30 cellular contexts compared by ENCODE assay signal in the genomic region with DNA sequence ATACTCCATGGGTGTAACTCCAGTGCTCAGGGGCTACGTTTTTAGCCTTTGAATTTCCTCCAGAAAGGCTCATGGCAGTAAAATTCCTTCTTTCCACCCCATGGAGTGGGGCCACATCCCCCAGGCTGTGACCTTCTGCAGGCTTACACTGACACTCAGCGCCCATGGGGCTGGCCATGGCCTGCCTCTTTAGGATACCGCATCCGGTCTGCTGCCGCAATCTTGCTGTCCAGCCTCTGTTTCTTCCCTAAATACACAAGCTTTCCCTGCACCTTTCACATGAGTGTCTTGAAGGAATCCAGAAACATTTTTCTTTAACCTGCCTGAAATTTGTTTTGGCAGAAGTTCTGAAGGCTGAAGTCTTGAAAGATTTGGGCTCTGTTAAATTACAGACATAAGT.
"Had no signal": no experiment of that assay in that cellular context is flagged by ENCODE, and none has a peak within 500 bp of the region (broad histone marks: within the 10 kb centered on the region; RNA-seq: fewer than 3 reads in every experiment).

No MANE protein-coding gene starts in this region.

- H3K27ac Mint-ChIP-seq: immature natural killer cell; mesothelial cell of epicardium; naive B cell; natural killer cell; nephron progenitor cell; neural progenitor cell; progenitor cell of endocrine pancreas; stimulated activated naive B cell treated with anti-CD40 and anti-IgM and Interleukin-4, amounts not matched to agents 10 μg/mL and 1 μg/mL and 100 μg/mL, for 72 hours had no signal

- H3K9me3 ChIP-seq: left ventricle myocardium inferior, neutrophil, ovary, right atrium auricular region, right lobe of liver, stomach, testis, thyroid gland, transverse colon, uterus had no signal

- H3K4me1 Mint-ChIP-seq: immature natural killer cell; naive B cell; natural killer cell; nephron progenitor cell; stimulated activated naive B cell treated with anti-CD40 and anti-IgM and Interleukin-4, amounts not matched to agents 10 μg/mL and 1 μg/mL and 100 μg/mL, for 72 hours had no signal

- H3K9me3 Mint-ChIP-seq: mesothelial cell of epicardium; natural killer cell; nephron progenitor cell; neural progenitor cell; stimulated activated naive B cell treated with anti-CD40 and anti-IgM and Interleukin-4, amounts not matched to agents 10 μg/mL and 1 μg/mL and 100 μg/mL, for 72 hours had no signal

- H3K36me3 Mint-ChIP-seq: immature natural killer cell; mesothelial cell of epicardium; naive B cell; natural killer cell; neural progenitor cell; stimulated activated naive B cell treated with anti-CD40 and anti-IgM and Interleukin-4, amounts not matched to agents 10 μg/mL and 1 μg/mL and 100 μg/mL, for 72 hours had no signal

- H3K4me1 ChIP-seq: left ventricle myocardium inferior, neural progenitor cell, right atrium auricular region, right lobe of liver, stomach, testis, thyroid gland, transverse colon had no signal

- DNase-seq: hypothalamus; immature natural killer cell; kidney; left colon; left ventricle myocardium inferior; mesendoderm; naive B cell; natural killer cell; nephron progenitor cell; occipital lobe; ovary; right lobe of liver; stimulated activated CD4-positive, alpha-beta T cell treated with anti-CD3 and anti-CD28 coated beads, Interleukin-12 subunit alpha, Interleukin-12 subunit beta, amount 100 ng/mL, for 4 hours; stimulated activated CD4-positive, alpha-beta T cell treated with anti-CD3 and anti-CD28 coated beads, Interleukin-15, amount 100 ng/mL, for 24 hours; stimulated activated CD4-positive, alpha-beta T cell treated with anti-CD3 and anti-CD28 coated beads, Interleukin-2, amount 100 ng/mL, for 24 hours; stimulated activated CD4-positive, alpha-beta T cell treated with anti-CD3 and anti-CD28 coated beads, Interleukin-4, amount 100 ng/mL, for 1 hour; stimulated activated naive B cell treated with anti-CD40 and anti-IgM and Interleukin-4, amounts not matched to agents 10 μg/mL and 1 μg/mL and 100 μg/mL, for 72 hours; stimulated activated naive CD8-positive, alpha-beta T cell treated with anti-CD3 and anti-CD28 coated beads, Interleukin-15, Interleukin-2, amounts not matched to agents 100 U/mL and 50 U/mL, for 24 hours; stomach; testis; thyroid gland; transverse colon; uterus had no signal

- H3K27me3 Mint-ChIP-seq: stimulated activated naive B cell treated with anti-CD40 and anti-IgM and Interleukin-4, amounts not matched to agents 10 μg/mL and 1 μg/mL and 100 μg/mL, for 72 hours had no signal

- ATAC-seq: left colon; natural killer cell; right lobe of liver; stimulated activated naive B cell treated with anti-CD40 and anti-IgM and Interleukin-4, amounts not matched to agents 10 μg/mL and 1 μg/mL and 100 μg/mL, for 72 hours; stimulated activated naive CD8-positive, alpha-beta T cell treated with anti-CD3 and anti-CD28 coated beads, Interleukin-15, Interleukin-2, amounts not matched to agents 100 U/mL and 50 U/mL, for 24 hours had no signal

- H3K27ac ChIP-seq: left ventricle myocardium inferior, neural progenitor cell, neutrophil, ovary, right atrium auricular region, right lobe of liver, stomach, testis, thyroid gland, transverse colon, uterus had no signal

- H3K4me2 ChIP-seq: neural progenitor cell had no signal

- H3K36me3 ChIP-seq: left ventricle myocardium inferior, neural progenitor cell, neutrophil, ovary, right atrium auricular region, right lobe of liver, stomach, thyroid gland, transverse colon, uterus had no signal

- H2AFZ ChIP-seq: neural progenitor cell had no signal

- H3K27me3 ChIP-seq: neural progenitor cell, neutrophil, ovary, right atrium auricular region, right lobe of liver, stomach, testis, thyroid gland, transverse colon, uterus had no signal

- H3K4me3 ChIP-seq: left ventricle myocardium inferior, lung, neural progenitor cell, ovary, right atrium auricular region, right lobe of liver, skin epidermis, stomach, testis, thyroid gland, transverse colon, uterus had no signal

- H3K4me3 Mint-ChIP-seq: immature natural killer cell; mesothelial cell of epicardium; naive B cell; natural killer cell; nephron progenitor cell; neural progenitor cell; stimulated activated naive B cell treated with anti-CD40 and anti-IgM and Interleukin-4, amounts not matched to agents 10 μg/mL and 1 μg/mL and 100 μg/mL, for 72 hours had no signal
